In the genomic region with DNA sequence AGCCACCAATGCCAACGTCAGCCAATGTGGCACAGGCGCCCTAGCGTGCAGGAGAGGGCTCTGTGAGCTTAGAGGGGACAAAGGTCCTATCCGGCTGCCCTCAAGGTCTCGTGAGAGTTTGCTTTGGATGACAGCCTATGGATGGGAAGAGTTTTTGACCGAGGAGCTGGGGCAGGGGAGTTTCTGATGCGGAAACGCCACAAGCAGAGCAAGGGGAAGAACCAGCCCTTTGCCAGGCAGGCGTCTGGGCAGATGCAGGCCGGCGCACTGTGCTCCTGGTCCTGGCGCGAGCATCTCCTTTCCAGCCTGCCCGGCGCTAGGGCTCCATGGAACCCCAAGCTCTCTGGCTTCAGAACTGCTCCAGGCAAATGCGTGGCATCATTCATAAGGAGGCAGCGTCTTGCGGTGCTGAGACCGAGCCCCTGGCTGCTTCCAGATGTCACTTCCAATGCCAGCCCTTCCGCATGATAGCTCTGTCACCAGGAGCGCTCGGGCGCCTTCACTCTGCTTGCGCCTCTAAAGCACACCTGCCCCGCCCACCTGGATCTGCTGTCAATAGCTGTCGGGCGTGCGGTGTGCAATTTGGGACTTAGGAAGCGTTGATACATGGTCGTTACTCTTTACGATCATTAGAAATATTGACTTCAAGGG, we compare ENCODE assay signal across 26 cellular contexts.
"Had no signal": no experiment of that assay in that cellular context is flagged by ENCODE, and none has a peak within 500 bp of the region (broad histone marks: within the 10 kb centered on the region; RNA-seq: fewer than 3 reads in every experiment).

No MANE protein-coding gene starts in this region.

- H3K4me1 ChIP-seq: esophagus muscularis mucosa, right lobe of liver, uterus had no signal

- H3K4me3 ChIP-seq: esophagus muscularis mucosa, hepatocyte, right lobe of liver, thoracic aorta, uterus had no signal

- ATAC-seq: activated naive CD8-positive, alpha-beta T cell treated with anti-CD3 and anti-CD28 coated beads, Interleukin-2, amount 50 U/mL, for 24 hours; left colon; naive thymus-derived CD8-positive, alpha-beta T cell; right lobe of liver; stimulated activated naive CD8-positive, alpha-beta T cell treated with anti-CD3 and anti-CD28 coated beads, Interleukin-15, Interleukin-2, amounts not matched to agents 100 U/mL and 50 U/mL, for 24 hours had no signal

- H3K27ac ChIP-seq: esophagus muscularis mucosa, hepatocyte, right lobe of liver, thoracic aorta, uterus had no signal

- DNase-seq: activated CD4-positive, alpha-beta memory T cell treated with anti-CD3 and anti-CD28 coated beads, Interleukin-2, amount 10 ng/mL, durations not matched to agents 7 days and 5 days; activated CD4-positive, alpha-beta T cell treated with anti-CD3 and anti-CD28 coated beads for 1 hour; activated CD4-positive, alpha-beta T cell treated with anti-CD3 and anti-CD28 coated beads, Interleukin-2, amount 10 ng/mL, durations not matched to agents 7 days and 5 days; activated CD8-positive, alpha-beta memory T cell treated with anti-CD3 and anti-CD28 coated beads, Interleukin-2, amount 50 U/mL, for 48 hours; activated gamma-delta T cell; activated naive CD4-positive, alpha-beta T cell treated with anti-CD3 and anti-CD28 coated beads, Interleukin-2, amount 50 U/mL, for 16 hours; activated naive CD8-positive, alpha-beta T cell treated with anti-CD3 and anti-CD28 coated beads, Interleukin-2, amount 50 U/mL, for 24 hours; activated T-cell treated with anti-CD3 and anti-CD28 coated beads, Interleukin-2, amount 50 U/mL, for 24 hours; amygdala; caudate nucleus; effector CD4-positive, alpha-beta T cell; glutamatergic neuron; kidney; left colon; naive thymus-derived CD8-positive, alpha-beta T cell; occipital lobe; right lobe of liver; stimulated activated CD4-positive, alpha-beta T cell treated with anti-CD3 and anti-CD28 coated beads, Interleukin-12 subunit alpha, Interleukin-12 subunit beta, amount 100 ng/mL, for 4 hours; stimulated activated CD4-positive, alpha-beta T cell treated with anti-CD3 and anti-CD28 coated beads, Interleukin-4, amount 100 ng/mL, for 1 hour; stimulated activated naive CD8-positive, alpha-beta T cell treated with anti-CD3 and anti-CD28 coated beads, Interleukin-15, Interleukin-2, amounts not matched to agents 100 U/mL and 50 U/mL, for 24 hours; T-helper 2 cell; trophoblast cell; uterus had no signal

- H3K9me3 ChIP-seq: esophagus muscularis mucosa, right lobe of liver, thoracic aorta, uterus had no signal

- H3K27me3 ChIP-seq: esophagus muscularis mucosa, hepatocyte, right lobe of liver, uterus had no signal

- H3K36me3 ChIP-seq: esophagus muscularis mucosa, right lobe of liver, thoracic aorta, uterus had no signal
